17 cellular contexts compared by ENCODE assay signal in the genomic region with DNA sequence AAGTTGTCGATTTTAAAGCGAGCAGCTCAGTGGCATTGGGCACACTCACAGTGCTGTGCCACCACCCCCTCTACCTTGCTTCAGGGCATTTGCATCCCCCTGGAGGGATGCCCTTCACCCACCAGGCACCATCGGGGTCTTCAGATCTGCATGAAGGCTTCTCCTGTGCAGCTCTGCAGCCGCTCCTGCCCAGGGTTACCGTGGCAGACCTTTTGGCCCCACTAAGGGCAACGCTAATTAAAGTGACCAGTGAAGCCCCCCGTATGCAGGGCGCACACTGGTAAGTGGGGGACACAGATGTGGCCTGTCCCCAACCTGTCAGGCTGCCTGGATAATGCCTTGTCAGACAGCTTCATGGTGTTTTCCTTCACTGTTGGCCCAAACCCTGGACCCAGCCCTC.
DNase-seq lines count a peak whose midpoint lies in the region; ATAC-seq and TF ChIP-seq lines count a peak whose summit lies in the region.
"Had no signal": no experiment of that assay in that cellular context is flagged by ENCODE, and none has a peak within 500 bp of the region (broad histone marks: within the 10 kb centered on the region; RNA-seq: fewer than 3 reads in every experiment).

No MANE protein-coding gene starts in this region.

- WGBS in sigmoid colon, 2 donors = 81 to 88% methylated on average over 8 of the region's 8 CpGs

- ATAC-seq in left cardiac atrium = no peak
- ATAC-seq: CD8-positive, alpha-beta T cell; HCT116 had no signal

- no peaks in the 10 kb centered on the region for H3K4me1 ChIP-seq in sigmoid colon

- no peak for TF ChIP-seq EP300 in sigmoid colon (IDR thresholded peaks at IDR 0.05)

- no peaks in the 10 kb centered on the region for H3K36me3 ChIP-seq in sigmoid colon
- H3K36me3 ChIP-seq: BLaER1 treated with 17β-estradiol and CSF1 and Interleukin-3, amounts not matched to agents 10 nM and 100 nM had no signal

- H3K4me1 Mint-ChIP-seq in chondrocyte (ENCODE audit: low read depth) = no peaks in the 10 kb centered on the region
- H3K4me1 Mint-ChIP-seq in neural crest cell = peaks cover 24% of the 10 kb centered on the region
- H3K4me1 Mint-ChIP-seq: B cell had no signal

- H3K36me3 Mint-ChIP-seq in chondrocyte (ENCODE audit: low read depth) = no peaks in the 10 kb centered on the region
- H3K36me3 Mint-ChIP-seq in neural crest cell (ENCODE audit: low read depth) = peaks cover 3% of the 10 kb centered on the region
- H3K36me3 Mint-ChIP-seq: CD8-positive, alpha-beta T cell had no signal

- TF ChIP-seq CTCF in chondrocyte (IDR thresholded peaks at IDR 0.05) (no peak), neural crest cell (conservative IDR thresholded peaks at IDR 0.05) (no peak), sigmoid colon (IDR thresholded peaks at IDR 0.05) (no peak)

- no peaks in the 10 kb centered on the region for H3K27me3 Mint-ChIP-seq in chondrocyte (ENCODE audit: low read depth)
- no peaks in the 10 kb centered on the region for H3K27me3 Mint-ChIP-seq in neural crest cell (ENCODE audit: low read depth)
- H3K27me3 Mint-ChIP-seq: B cell had no signal

- intact Hi-C loops in cardiac septum (cut with DNase I) = no loop called here
- intact Hi-C loops in left cardiac atrium (cut with DNase I) = no loop called here
- intact Hi-C loops in sigmoid colon (cut with DNase I) = no loop called here

- TF ChIP-seq POLR2A in sigmoid colon (IDR thresholded peaks at IDR 0.05) = no peak

- peak; percentile 62 for DNase-seq in cardiac septum (ENCODE audit: low spot score)
- no peak for DNase-seq in left cardiac atrium
- DNase-seq in chondrocyte (ENCODE audit: low spot score) = peak; percentile 49
- no peak for DNase-seq in neural crest cell (ENCODE audit: low read depth, low spot score)
- peak; percentile 33 for DNase-seq in sigmoid colon
- no peak for DNase-seq in NOMO-1 treated with dmso at 0.1 percent for 144 hours (lab: John Stamatoyannopoulos, UW; ENCODE audit: unreplicated experiment)
- no peak for DNase-seq in activated CD4-positive, alpha-beta T cell treated with anti-CD3 and anti-CD28 coated beads for 48 hours
- DNase-seq in NCI-H774 (lab: John Stamatoyannopoulos, UW) = no peak
- DNase-seq: Calu3; CD8-positive, alpha-beta T cell; DMS79 treated with DMSO at 0.1 percent for 48 hours; GF-D8; GOT3; HFFc6 had no signal

- no peak overlapping the region for H3K4me3 ChIP-seq in sigmoid colon
- H3K4me3 ChIP-seq: BLaER1 treated with 17β-estradiol and CSF1 and Interleukin-3, amounts not matched to agents 10 nM and 100 nM had no signal

- H3K9me3 Mint-ChIP-seq in chondrocyte (ENCODE audit: low read depth) (peaks cover 2% of the 10 kb centered on the region), neural crest cell (no peaks in the 10 kb centered on the region)
- H3K9me3 Mint-ChIP-seq: CD8-positive, alpha-beta T cell had no signal

- H3K27me3 ChIP-seq in sigmoid colon = no peaks in the 10 kb centered on the region
- H3K27me3 ChIP-seq: BLaER1 treated with 17β-estradiol and CSF1 and Interleukin-3, amounts not matched to agents 10 nM and 100 nM had no signal

- H3K27ac Mint-ChIP-seq in chondrocyte (ENCODE audit: unreplicated experiment) (no peak overlapping the region), neural crest cell (ENCODE audit: unreplicated experiment) (peak overlapping the region; percentile 67)
- H3K27ac Mint-ChIP-seq: B cell; CD8-positive, alpha-beta T cell; HFFc6 had no signal

- no peak overlapping the region for H3K27ac ChIP-seq in sigmoid colon
- H3K27ac ChIP-seq: BLaER1 treated with 17β-estradiol and CSF1 and Interleukin-3, amounts not matched to agents 10 nM and 100 nM had no signal

- no peaks in the 10 kb centered on the region for H3K9me3 ChIP-seq in sigmoid colon
- H3K9me3 ChIP-seq: BLaER1 treated with 17β-estradiol and CSF1 and Interleukin-3, amounts not matched to agents 10 nM and 100 nM had no signal

- H3K4me3 Mint-ChIP-seq in chondrocyte (ENCODE audit: unreplicated experiment) (no peak overlapping the region), neural crest cell (no peak overlapping the region)
- H3K4me3 Mint-ChIP-seq: B cell; CD8-positive, alpha-beta T cell; HFFc6 had no signal

Comparison
In these comparisons a context has a peak if more than half of its experiments do, and no peak if none do; other contexts are left out.
1. DNase-seq: peak in cardiac septum (single experiment), chondrocyte (single experiment) and sigmoid colon (single experiment); none in left cardiac atrium (single experiment), neural crest cell (single experiment), NOMO-1 treated with dmso at 0.1 percent for 144 hours (single experiment), activated CD4-positive, alpha-beta T cell treated with anti-CD3 and anti-CD28 coated beads for 48 hours (single experiment) and NCI-H774 (single experiment).